ENCODE assay signal across 11 cellular contexts in the genomic region with DNA sequence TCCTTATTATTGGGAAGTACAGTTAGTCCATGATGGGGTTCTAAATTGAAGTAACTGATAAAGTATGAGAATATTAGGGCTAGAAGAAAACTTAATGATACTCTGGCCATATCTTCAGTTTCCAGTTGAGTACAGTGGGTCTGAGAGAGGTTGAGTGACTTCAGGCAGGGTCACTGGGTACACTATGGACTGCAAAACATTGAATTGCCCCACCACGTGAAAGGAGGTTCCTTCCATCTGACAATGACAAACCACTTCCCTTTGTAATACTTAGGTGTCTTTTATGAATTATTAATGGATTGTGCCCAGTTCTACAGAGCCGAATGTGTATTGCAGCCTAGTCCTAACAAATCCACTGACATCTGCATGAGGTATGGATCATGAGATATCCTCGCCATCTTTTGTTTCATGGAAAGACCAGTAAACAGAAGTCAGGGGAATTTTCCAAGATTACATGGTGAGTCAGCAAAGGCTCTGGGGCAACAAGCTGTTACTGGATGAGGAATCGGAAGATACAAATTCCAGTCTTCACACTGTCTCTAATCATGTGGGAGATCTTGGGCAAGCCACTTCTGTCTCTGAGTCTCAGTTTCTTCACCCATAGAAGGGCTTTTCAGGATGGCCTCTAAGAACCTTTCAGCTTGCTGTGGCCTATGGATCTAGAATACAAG.
DNase-seq lines count a peak whose midpoint lies in the region; ATAC-seq and TF ChIP-seq lines count a peak whose summit lies in the region.
"Had no signal": no experiment of that assay in that cellular context is flagged by ENCODE, and none has a peak within 500 bp of the region (broad histone marks: within the 10 kb centered on the region; RNA-seq: fewer than 3 reads in every experiment).

No MANE protein-coding gene starts in this region.

- no peak overlapping the region for H3K4me2 ChIP-seq in PC-3 (ENCODE audit: low read length)

- no peak overlapping the region for H3K27ac ChIP-seq in PC-3 (ENCODE audit: low read length)

- H3K79me2 ChIP-seq in PC-3 (ENCODE audit: low read length): no peaks in the 10 kb centered on the region

- H3K9me2 ChIP-seq in PC-3 (replicated peaks; ENCODE audit: low read length): no peaks in the 10 kb centered on the region

- H2AFZ ChIP-seq in PC-3 (ENCODE audit: low read length): no peak overlapping the region

- H3K9ac ChIP-seq in PC-3 (ENCODE audit: low read length): no peak overlapping the region

- no peaks in the 10 kb centered on the region for H4K20me1 ChIP-seq in PC-3 (ENCODE audit: low read length)

- no peaks in the 10 kb centered on the region for H3F3A ChIP-seq in PC-3 (ENCODE audit: low read length, unreplicated experiment)

- H3K27me3 ChIP-seq in PC-3 (ENCODE audit: low read length): no peaks in the 10 kb centered on the region

- intact Hi-C loops in PC-3 (cut with micrococcal nuclease): no loop called here

- no peaks in the 10 kb centered on the region for H3K9me3 ChIP-seq in PC-3 (ENCODE audit: low read length)

- TF ChIP-seq CTCF in PC-3 (conservative IDR thresholded peaks at IDR 0.05; ENCODE audit: low read depth, low read length) (no peak), GM10248 (IDR thresholded peaks at IDR 0.05; ENCODE audit: control extremely low read depth, extremely low read depth, low read depth, missing control alignments) (no peak)

- CTCF ChIA-PET in PC-3 (lab: Charles Lee) (no interaction called here), GM10248 (lab: Yijun Ruan, JAX) (interaction anchor here (1.5 kb wide), 2 partner anchors 34 to 72 kb away, joined by 3 to 5 read pairs; no protein-coding TSS in a partner anchor)

- no TSS peak for BruUV-seq in PC-3 (replicated peaks; lab: Mats Ljungman, UMichigan)

- H3K4me1 ChIP-seq in PC-3 (ENCODE audit: insufficient read depth, low read length): peaks cover 40% of the 10 kb centered on the region

- no peaks in the 10 kb centered on the region for H3K36me3 ChIP-seq in PC-3 (ENCODE audit: low read depth, low read length)

- no peak for ATAC-seq in PC-3
- ATAC-seq in esophagus mucosa: peak; percentile 42

- H3K4me3 ChIP-seq in PC-3 (ENCODE audit: low read length): no peak overlapping the region
- H3K4me3 ChIP-seq: skin epidermis had no signal

- DNase-seq in Daoy (ENCODE audit: low read depth) (peak; percentile 55), PC-3 (peak; percentile 43), non-pigmented ciliary epithelial cell (ENCODE audit: low read depth) (peak; percentile 60), HuH-7.5 (ENCODE audit: low spot score) (no peak), GM10248 (ENCODE audit: extremely low spot score) (no peak)
- no peak for DNase-seq in activated CD8-positive, alpha-beta memory T cell treated with anti-CD3 and anti-CD28 coated beads, Interleukin-2, amount 50 U/mL, for 4 hours
- no peak for DNase-seq in stimulated activated naive CD4-positive, alpha-beta T cell treated with Interleukin-2 at 50 U/mL for 16 hours (lab: John Stamatoyannopoulos, UW)
- DNase-seq: effector CD8-positive, alpha-beta T cell; NCI-H2029 had no signal

- POLR2A ChIA-PET in PC-3 (lab: Charles Lee; ENCODE audit: unreplicated experiment): interaction anchor here (0.7 kb wide), 1 partner anchor 103 kb away, joined by 5 read pairs; no protein-coding TSS in a partner anchor
- POLR2A ChIA-PET in GM10248 (lab: Yijun Ruan, JAX): no interaction called here

Comparison
In these comparisons a context has a peak if more than half of its experiments do, and no peak if none do; other contexts are left out.
1. DNase-seq: peak in Daoy (single experiment), PC-3 (single experiment) and non-pigmented ciliary epithelial cell (single experiment); none in activated CD8-positive, alpha-beta memory T cell treated with anti-CD3 and anti-CD28 coated beads, Interleukin-2, amount 50 U/mL, for 4 hours (single experiment), stimulated activated naive CD4-positive, alpha-beta T cell treated with Interleukin-2 at 50 U/mL for 16 hours (single experiment), HuH-7.5 (single experiment) and GM10248 (single experiment).